ENCODE assay signal across 12 cellular contexts in genomic region chr15:35874260-35874905, GRCh38.
DNase-seq lines count a peak whose midpoint lies in the region; ATAC-seq and TF ChIP-seq lines count a peak whose summit lies in the region.
"Had no signal": no experiment of that assay in that cellular context is flagged by ENCODE, and none has a peak within 500 bp of the region (broad histone marks: within the 10 kb centered on the region; RNA-seq: fewer than 3 reads in every experiment).

No MANE protein-coding gene starts in this region.

- no peaks in the 10 kb centered on the region for H3K36me3 Mint-ChIP-seq in stimulated activated memory B cell treated with anti-CD40 and anti-IgM and Interleukin-4, amounts not matched to agents 10 μg/mL and 1 μg/mL and 100 μg/mL, for 72 hours
- H3K36me3 Mint-ChIP-seq in activated T-helper 17 cell treated with anti-CD3 and anti-CD28 coated beads, Interleukin-2, amount 50 U/mL, for 72 hours (ENCODE audit: low read depth): no peaks in the 10 kb centered on the region

- TF ChIP-seq CTCF in omental fat pad (IDR thresholded peaks at IDR 0.05) (no peak), GM10248 (IDR thresholded peaks at IDR 0.05; ENCODE audit: control extremely low read depth, extremely low read depth, low read depth, missing control alignments) (no peak)

- CTCF ChIA-PET in GM10248 (lab: Yijun Ruan, JAX): no interaction called here

- no peak overlapping the region for H3K27ac Mint-ChIP-seq in stimulated activated memory B cell treated with anti-CD40 and anti-IgM and Interleukin-4, amounts not matched to agents 10 μg/mL and 1 μg/mL and 100 μg/mL, for 72 hours
- no peak overlapping the region for H3K27ac Mint-ChIP-seq in activated T-helper 17 cell treated with anti-CD3 and anti-CD28 coated beads, Interleukin-2, amount 50 U/mL, for 72 hours

- no peaks in the 10 kb centered on the region for H3K27me3 Mint-ChIP-seq in stimulated activated memory B cell treated with anti-CD40 and anti-IgM and Interleukin-4, amounts not matched to agents 10 μg/mL and 1 μg/mL and 100 μg/mL, for 72 hours
- no peaks in the 10 kb centered on the region for H3K27me3 Mint-ChIP-seq in activated T-helper 17 cell treated with anti-CD3 and anti-CD28 coated beads, Interleukin-2, amount 50 U/mL, for 72 hours

- peak overlapping the region; percentile 19 for H3K27ac ChIP-seq in caudate nucleus (ENCODE audit: low read depth, low read length)

- no peak overlapping the region for H3K4me3 Mint-ChIP-seq in stimulated activated memory B cell treated with anti-CD40 and anti-IgM and Interleukin-4, amounts not matched to agents 10 μg/mL and 1 μg/mL and 100 μg/mL, for 72 hours
- no peak overlapping the region for H3K4me3 Mint-ChIP-seq in activated T-helper 17 cell treated with anti-CD3 and anti-CD28 coated beads, Interleukin-2, amount 50 U/mL, for 72 hours

- ATAC-seq in omental fat pad (ENCODE audit: low FRiP score): peak; percentile 75
- ATAC-seq in stimulated activated memory B cell treated with anti-CD40 and anti-IgM and Interleukin-4, amounts not matched to agents 10 μg/mL and 1 μg/mL and 100 μg/mL, for 72 hours: no peak
- ATAC-seq in activated T-helper 17 cell treated with anti-CD3 and anti-CD28 coated beads, Interleukin-2, amount 50 U/mL, for 72 hours (replicated peaks): no peak

- peaks cover 8% of the 10 kb centered on the region for H3K9me3 Mint-ChIP-seq in stimulated activated memory B cell treated with anti-CD40 and anti-IgM and Interleukin-4, amounts not matched to agents 10 μg/mL and 1 μg/mL and 100 μg/mL, for 72 hours
- H3K9me3 Mint-ChIP-seq in activated T-helper 17 cell treated with anti-CD3 and anti-CD28 coated beads, Interleukin-2, amount 50 U/mL, for 72 hours: peaks cover 5% of the 10 kb centered on the region

- peak; percentile 62 for DNase-seq in EH (ENCODE audit: low read depth)
- peak in 2 of 3 experiments; percentile 48 to 71 for DNase-seq in NCI-H1417 (lab: John Stamatoyannopoulos, UW)
- peak in 13 of 61 donors; percentile 9 to 70 (median 30) for DNase-seq in caudate nucleus (lab: John Stamatoyannopoulos, UW)
- DNase-seq in omental fat pad (ENCODE audit: low spot score): no peak
- DNase-seq in COR-L47 (lab: John Stamatoyannopoulos, UW): no peak
- no peak for DNase-seq in GM10248 (ENCODE audit: extremely low spot score)
- DNase-seq: amygdala; glutamatergic neuron; NCI-H187 treated with DMSO at 0.1 percent for 48 hours; stimulated activated CD4-positive, alpha-beta T cell treated with anti-CD3 and anti-CD28 coated beads, Interleukin-12 subunit alpha, Interleukin-12 subunit beta, amount 100 ng/mL, for 4 hours had no signal

- POLR2A ChIA-PET in GM10248 (lab: Yijun Ruan, JAX): no interaction called here

- H3K4me1 Mint-ChIP-seq in stimulated activated memory B cell treated with anti-CD40 and anti-IgM and Interleukin-4, amounts not matched to agents 10 μg/mL and 1 μg/mL and 100 μg/mL, for 72 hours: no peaks in the 10 kb centered on the region
- no peaks in the 10 kb centered on the region for H3K4me1 Mint-ChIP-seq in activated T-helper 17 cell treated with anti-CD3 and anti-CD28 coated beads, Interleukin-2, amount 50 U/mL, for 72 hours

Comparison
In these comparisons a context has a peak if more than half of its experiments do, and no peak if none do; other contexts are left out.
1. DNase-seq: peak in EH (single experiment) and NCI-H1417 (2 of 3); none in omental fat pad (single experiment), COR-L47 (single experiment) and GM10248 (single experiment).